12 cellular contexts compared by ENCODE assay signal in the genomic region with DNA sequence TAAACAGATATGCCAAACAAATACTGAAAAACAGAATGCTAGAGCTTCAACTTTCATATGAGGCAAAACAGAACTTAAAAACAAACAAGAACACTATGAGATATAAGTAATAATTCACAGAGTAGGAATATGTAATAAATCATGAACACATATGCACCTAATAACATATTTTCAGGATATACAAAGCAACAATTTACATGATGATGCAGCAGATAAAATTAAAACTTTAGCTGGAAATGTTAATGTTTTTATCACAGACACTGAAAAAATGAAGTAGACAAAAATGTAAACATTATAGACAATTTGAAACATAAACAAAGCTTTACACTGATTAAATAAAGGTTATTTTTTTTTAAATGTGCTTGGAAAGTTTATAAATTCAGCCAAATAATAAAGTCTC.
DNase-seq lines count a peak whose midpoint lies in the region; ATAC-seq lines count a peak whose summit lies in the region.
"Had no signal": no experiment of that assay in that cellular context is flagged by ENCODE, and none has a peak within 500 bp of the region (broad histone marks: within the 10 kb centered on the region; RNA-seq: fewer than 3 reads in every experiment).

No MANE protein-coding gene starts in this region.

- H3K27ac ChIP-seq in HUES6 (ENCODE audit: low read depth, low read length) (no peak overlapping the region), SJCRH30 (no peak overlapping the region; the same call in 1 of the 2 replicates), epithelial cell of prostate (peak overlapping the region; percentile 88)

- no peak for ATAC-seq in left ventricle myocardium superior

- H3K4me3 ChIP-seq in HUES6 (ENCODE audit: low read depth, low read length) (peak overlapping the region; percentile 21; the same call in 1 of the 2 replicates), SJCRH30 (peak overlapping the region; percentile 50)
- H3K4me3 ChIP-seq: HAP-1 had no signal

- H3K27me3 ChIP-seq in HUES6 (ENCODE audit: control insufficient read depth, insufficient read depth, low read length) (no peaks in the 10 kb centered on the region), SJCRH30 (no peaks in the 10 kb centered on the region)

- H3K4me1 ChIP-seq in HUES6 (ENCODE audit: control insufficient read depth, insufficient read depth, low read length) (no peaks in the 10 kb centered on the region), SJCRH30 (peaks cover 11% of the 10 kb centered on the region)
- H3K4me1 ChIP-seq: HAP-1 had no signal

- H3K36me3 ChIP-seq in HUES6 (ENCODE audit: control insufficient read depth, insufficient read depth, low read length) (no peaks in the 10 kb centered on the region), SJCRH30 (no peaks in the 10 kb centered on the region)
- H3K36me3 ChIP-seq: HAP-1 had no signal

- H3K9me3 ChIP-seq in HUES6 (ENCODE audit: control insufficient read depth, insufficient read depth, low read depth, low read length) (no peaks in the 10 kb centered on the region), SJCRH30 (replicated peaks) (no peaks in the 10 kb centered on the region)
- H3K9me3 ChIP-seq: HAP-1 had no signal

- H3K9ac ChIP-seq in HUES6 (ENCODE audit: low read length): no peak overlapping the region

- intact Hi-C loops in left ventricle myocardium superior (cut with micrococcal nuclease): no loop called here

- DNase-seq in DMS53 (lab: John Stamatoyannopoulos, UW): peak; percentile 29
- DNase-seq in SJCRH30: no peak
- DNase-seq in epithelial cell of prostate (ENCODE audit: low read depth, low spot score): no peak
- no peak for DNase-seq in effector CD4-positive, alpha-beta T cell
- no peak for DNase-seq in NCI-H748 (lab: John Stamatoyannopoulos, UW; ENCODE audit: unreplicated experiment)
- no peak for DNase-seq in SKM-1 (lab: John Stamatoyannopoulos, UW; ENCODE audit: unreplicated experiment)
- no peak for DNase-seq in left ventricle myocardium superior
- DNase-seq: C1 segment of cervical spinal cord; CD4-positive, alpha-beta T cell; HFFc6 had no signal
